20 cellular contexts compared by ENCODE assay signal in genomic region chr7:5083291-5083690, GRCh38. TPM values are rescaled to one million over a fixed set of nuclear protein-coding genes. Genes with fewer than 3 reads are reported as not detected.
DNase-seq lines count a peak whose midpoint lies in the region; ATAC-seq, FAIRE-seq and TF ChIP-seq lines count a peak whose summit lies in the region.
"Had no signal": no experiment of that assay in that cellular context is flagged by ENCODE, and none has a peak within 500 bp of the region (broad histone marks: within the 10 kb centered on the region; RNA-seq: fewer than 3 reads in every experiment).

No MANE protein-coding gene starts in this region.

- no peak for TF ChIP-seq CTCF in right atrium auricular region (IDR thresholded peaks at IDR 0.05)
- TF ChIP-seq CTCF in K562 (IDR thresholded peaks at IDR 0.05 in 2 of 3, conservative IDR thresholded peaks at IDR 0.05 in 1 of 3; ENCODE audit: insufficient read depth in 2 of 3, low read depth in 1 of 3, low read length in 3 of 3) = no peak

- ATAC-seq in K562 (peak; percentile 80), HG02759 (IDR thresholded peaks at IDR 0.05; ENCODE audit: unreplicated experiment) (no peak)
- ATAC-seq: Right ventricle myocardium inferior had no signal

- WGBS in K562 (ENCODE audit: insufficient coverage, low coverage, missing lambda C conversion rate) = 0% methylated on average over 23 of the region's 26 CpGs

- TF ChIP-seq RAD21 in K562 (CRISPR knock-in tag; conservative IDR thresholded peaks at IDR 0.05 in 1 of 2, IDR thresholded peaks at IDR 0.05 in 1 of 2) = no peak

- no TSS peak for BruUV-seq in K562 (replicated peaks; lab: Mats Ljungman, UMichigan)

- peak; percentile 81; the same call in 1 of the 2 replicates for TF ChIP-seq EP300 in K562 (IDR thresholded peaks at IDR 0.05; ENCODE audit: low read length)

- H3K4me2 ChIP-seq in K562 (ENCODE audit: insufficient read depth, low read length) = peak overlapping the region; percentile 43; the same call in 1 of the 2 replicates

- no peaks in the 10 kb centered on the region for H3K79me2 ChIP-seq in K562 (ENCODE audit: control insufficient read depth, insufficient read depth, low read length)

- H2AFZ ChIP-seq in K562 (ENCODE audit: low read depth, low read length) = no peak overlapping the region

- H3K27me3 ChIP-seq in right atrium auricular region (no peaks in the 10 kb centered on the region), K562 (ENCODE audit: control insufficient read depth in 2 of 2, insufficient read depth in 2 of 2, low read length in 2 of 2) (peaks cover 0 to 14% of the 10 kb centered on the region in 2 experiments; a peak in 2 of 5 replicates)
- H3K27me3 ChIP-seq: Peyer's patch had no signal

- H3K36me3 ChIP-seq in right atrium auricular region (no peaks in the 10 kb centered on the region), K562 (ENCODE audit: control insufficient read depth, insufficient read depth, low read length) (no peaks in the 10 kb centered on the region)
- H3K36me3 ChIP-seq: HAP-1, Peyer's patch had no signal

- TF ChIP-seq POLR2A in K562 (conservative IDR thresholded peaks at IDR 0.05) = no peak

- FAIRE-seq in K562 (lab: Jason Lieb, UNC) = peak; percentile 97
- FAIRE-seq: G401.6, GM12891, GM18507 had no signal

- intact Hi-C loops in cardiac septum (cut with DNase I) (no loop called here), K562 (cut with micrococcal nuclease) (no loop called here)

- peak overlapping the region in 1 of 2 experiments; percentile 43; a peak in 1 of 4 replicates for H3K9ac ChIP-seq in K562 (ENCODE audit: insufficient read depth in 1 of 2, low read depth in 2 of 2, low read length in 2 of 2)

- H3K27ac ChIP-seq in right atrium auricular region (no peak overlapping the region), K562 (ENCODE audit: extremely low read depth, low read depth, low read length) (no peak overlapping the region)
- H3K27ac ChIP-seq: HL-60, Peyer's patch had no signal

- DNase-seq in cardiac septum (ENCODE audit: low spot score) (peak; percentile 58), right atrium auricular region (ENCODE audit: low spot score) (no peak), SK-N-DZ (ENCODE audit: low spot score) (peak; percentile 50), K562 (ENCODE audit: extremely low read depth in 1 of 4, low spot score in 3 of 4) (peak in 3 of 4 experiments; percentile 39 to 84 (median 51)), MV-4-11 (lab: John Stamatoyannopoulos, UW) (no peak)
- DNase-seq in activated naive CD4-positive, alpha-beta T cell treated with anti-CD3 and anti-CD28 coated beads, Interleukin-2, amount 50 U/mL, for 16 hours = no peak
- DNase-seq: ACHN, AML-193, Caco-2, DND-41, NCI-H1436, NCI-H774, Peyer's patch had no signal

- H3K9me3 ChIP-seq in right atrium auricular region = no peaks in the 10 kb centered on the region
- no peaks in the 10 kb centered on the region for H3K9me3 ChIP-seq in K562 (replicated peaks; ENCODE audit: control insufficient read depth, insufficient read depth, low read depth, low read length)
- H3K9me3 ChIP-seq: Caco-2, HAP-1, Peyer's patch had no signal

- H4K20me1 ChIP-seq in K562 (replicated peaks; ENCODE audit: control insufficient read depth, insufficient read depth, low read length) = peaks cover 3% of the 10 kb centered on the region; the same call in 1 of the 2 replicates

- CTCF ChIA-PET in K562 (lab: Yijun Ruan, JAX; ENCODE audit: low intra/inter-chr PET ratio) = interaction anchor here (2.5 kb wide), 1 partner anchor 285 kb away, joined by 9 read pairs; no protein-coding TSS in a partner anchor

- in situ Hi-C loops in K562 (cut with MboI) = loop anchor here (10.0 kb wide), 1 partner anchor 288 kb away; no protein-coding TSS in a partner anchor

- H3K4me3 ChIP-seq in right atrium auricular region (no peak overlapping the region), K562 (no peak overlapping the region)
- H3K4me3 ChIP-seq: HAP-1, Peyer's patch had no signal

- no peaks in the 10 kb centered on the region for H3K9me1 ChIP-seq in K562 (ENCODE audit: control insufficient read depth, insufficient read depth, low read length)

- H3K4me1 ChIP-seq in right atrium auricular region = no peaks in the 10 kb centered on the region
- peaks cover 14 to 18% of the 10 kb centered on the region in 2 experiments; a peak in 3 of 5 replicates for H3K4me1 ChIP-seq in K562 (replicated peaks in 1 of 2; ENCODE audit: control insufficient read depth in 2 of 2, insufficient read depth in 2 of 2, low read length in 2 of 2)
- H3K4me1 ChIP-seq: Caco-2, HAP-1, Peyer's patch had no signal

- POLR2A ChIA-PET in K562 (lab: Yijun Ruan, JAX) = interaction anchor here (0.6 kb wide), 1 partner anchor 267 kb away, joined by 3 read pairs; no protein-coding TSS in a partner anchor

TF ChIP-seq in K562, 482 proteins besides CTCF, POLR2A, EP300 and RAD21 (continues in another document):
- no peak for TF ChIP-seq ATF6 (CRISPR knock-in tag; IDR thresholded peaks at IDR 0.05)
- TF ChIP-seq MYC (IDR thresholded peaks at IDR 0.05; ENCODE audit: low read depth, low read length) = no peak; the same call in 1 of the 2 replicates
- no peak for TF ChIP-seq MYC (CRISPR knock-in tag; IDR thresholded peaks at IDR 0.05; ENCODE audit: borderline replicate concordance, low read depth)
- peak; percentile 86; the same call in 1 of the 2 replicates for TF ChIP-seq FOXM1 (IDR thresholded peaks at IDR 0.05; ENCODE audit: low read depth)
- no peak for TF ChIP-seq FOXM1 (CRISPR knock-in tag; IDR thresholded peaks at IDR 0.05; ENCODE audit: low read depth)
- no peak for TF ChIP-seq CEBPZ (IDR thresholded peaks at IDR 0.05; ENCODE audit: borderline replicate concordance, low read depth, low read length)
- no peak for TF ChIP-seq KAT2B (IDR thresholded peaks at IDR 0.05; ENCODE audit: low read depth, low read length)
- no peak for TF ChIP-seq BMI1 (IDR thresholded peaks at IDR 0.05; ENCODE audit: low read length)
- no peak for TF ChIP-seq PHB (CRISPR knock-in tag; IDR thresholded peaks at IDR 0.05)
- TF ChIP-seq GABPA (tag; conservative IDR thresholded peaks at IDR 0.05; ENCODE audit: low read depth) = no peak

RNA-seq across cellular contexts. Expression of gene RBAK, which starts 37.6 kb away (rescaled TPM):
- 9.6 TPM for total RNA-seq in cardiac septum
- total RNA-seq in right atrium auricular region = 1 to 10 TPM; 6.1 to 6.9 TPM
- polyA plus RNA-seq in SK-N-DZ (2014; cell fraction: cytosol; rRNA removed) = 4.4 and 4.9 TPM in 2 replicates
- polyA plus RNA-seq in SK-N-DZ (2014; cell fraction: nucleus; rRNA removed) = 9.5 and 10.7 TPM in 2 replicates
- total RNA-seq in K562 (2011; cell fraction: chromatin; rRNA removed; ENCODE audit: low replicate concordance) = 14.1 and 39.5 TPM in 2 replicates
- total RNA-seq in K562 (2011; cell fraction: nucleolus; rRNA removed) = 6.7 and 12.1 TPM in 2 replicates
- 15.7 and 16.5 TPM in 2 replicates for total RNA-seq in K562 (2011; cell fraction: nucleoplasm; rRNA removed)
- total RNA-seq in K562 (2014; rRNA removed) = 6.3 and 7.1 TPM in 2 replicates
- 12.7 and 15.9 TPM in 2 replicates for total RNA-seq in K562 (2014; rRNA removed; fragmentation: Illumina TruSeq; extraction: Trizol)
- 11.7 and 13.2 TPM in 2 replicates for total RNA-seq in K562 (2015; rRNA removed; fragmentation: Illumina TruSeq; extraction: Trizol)
- total RNA-seq in K562 (2021) = 9.8 and 11.2 TPM in 2 replicates
- 10.1 and 10.4 TPM in 2 replicates for polyA plus RNA-seq in K562 (2011; rRNA removed)
- polyA plus RNA-seq in K562 (2011; cell fraction: cytosol; rRNA removed) = 1.2 and 2.8 TPM in 2 replicates
- polyA plus RNA-seq in K562 (2011; cell fraction: nucleus; rRNA removed) = 12.3 and 16.5 TPM in 2 replicates
- polyA plus RNA-seq in K562 (2012) = 6.3 and 7.0 TPM in 2 replicates
- polyA plus RNA-seq in K562 (2014; fragmentation: Illumina TruSeq; extraction: Trizol) = 8.9 and 10.2 TPM in 2 replicates
- polyA plus RNA-seq in K562 (2014; fragmentation: Nextera tagmentation; extraction: Ambion mirVana) = 1 to 10 TPM; 2.7 to 3.3 TPM
- polyA plus RNA-seq in K562 (2014; rRNA removed) = 5.6 and 7.4 TPM in 2 replicates
- 22.4 and 32.1 TPM in 2 replicates for polyA minus RNA-seq in K562 (2011; rRNA and poly(A)+ RNA removed)
- 7.4 and 8.3 TPM in 2 replicates for polyA minus RNA-seq in K562 (2011; cell fraction: cytosol; rRNA and poly(A)+ RNA removed)
- 11.3 and 21.8 TPM in 2 replicates for polyA minus RNA-seq in K562 (2011; cell fraction: nucleus; rRNA and poly(A)+ RNA removed)

Comparison
In these comparisons a context has a peak if more than half of its experiments do, and no peak if none do; other contexts are left out.
1. DNase-seq: peak in cardiac septum (single experiment), SK-N-DZ (single experiment) and K562 (3 of 4); none in right atrium auricular region (single experiment), activated naive CD4-positive, alpha-beta T cell treated with anti-CD3 and anti-CD28 coated beads, Interleukin-2, amount 50 U/mL, for 16 hours (single experiment) and MV-4-11 (single experiment).